ENCODE assay signal across 16 cellular contexts in the genomic region with DNA sequence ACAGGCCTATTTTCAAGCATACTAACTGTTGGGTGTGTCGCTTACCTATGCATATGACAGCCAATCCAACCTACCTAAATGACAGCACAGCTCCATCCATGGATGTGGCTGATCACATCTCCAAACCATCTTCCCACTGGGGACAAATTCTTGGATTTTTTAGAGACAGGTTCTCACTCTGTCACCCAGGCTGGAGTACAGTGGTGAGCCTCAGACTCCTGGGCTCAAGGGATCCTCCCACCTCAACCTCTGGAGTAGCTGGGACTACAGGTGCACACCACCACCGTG. TPM values are rescaled to one million over a fixed set of nuclear protein-coding genes. Genes with fewer than 3 reads are reported as not detected.
DNase-seq lines count a peak whose midpoint lies in the region; ATAC-seq and TF ChIP-seq lines count a peak whose summit lies in the region.
"Had no signal": no experiment of that assay in that cellular context is flagged by ENCODE, and none has a peak within 500 bp of the region (broad histone marks: within the 10 kb centered on the region; RNA-seq: fewer than 3 reads in every experiment).

No MANE protein-coding gene starts in this region.

- H3K27me3 ChIP-seq in RWPE2 (ENCODE audit: insufficient read depth, poor library complexity, severe bottlenecking): no peaks in the 10 kb centered on the region
- H3K27me3 ChIP-seq in sigmoid colon: no peaks in the 10 kb centered on the region

- H3K4me3 ChIP-seq in RWPE2 (ENCODE audit: severe bottlenecking) (no peak overlapping the region), sigmoid colon (no peak overlapping the region)
- H3K4me3 ChIP-seq: BLaER1, GM23248, HAP-1 had no signal

- no peak for TF ChIP-seq CTCF in RWPE2 (IDR thresholded peaks at IDR 0.05; ENCODE audit: poor library complexity, severe bottlenecking)
- no peak for TF ChIP-seq CTCF in sigmoid colon (IDR thresholded peaks at IDR 0.05)

- no peak for ATAC-seq in RWPE2 (ENCODE audit: low read depth)
- peak; percentile 20 for ATAC-seq in left colon
- no peak for ATAC-seq in HG03045 (IDR thresholded peaks at IDR 0.05; ENCODE audit: unreplicated experiment)

- no peak for TF ChIP-seq EP300 in sigmoid colon (IDR thresholded peaks at IDR 0.05)

- WGBS in sigmoid colon, 2 donors: 82 to 89% methylated on average over 2 of the region's 2 CpGs

- DNase-seq in RWPE2 (ENCODE audit: low spot score): peak; percentile 6
- no peak for DNase-seq in left colon
- DNase-seq in sigmoid colon: peak; percentile 13
- DNase-seq in activated gamma-delta T cell (lab: John Stamatoyannopoulos, UW): no peak
- no peak for DNase-seq in stimulated activated CD4-positive, alpha-beta T cell treated with anti-CD3 and anti-CD28 coated beads, Interleukin-4, amount 100 ng/mL, for 24 hours
- DNase-seq in superior temporal gyrus (ENCODE audit: extremely low spot score): no peak
- DNase-seq: 8988T; CD4-positive, alpha-beta memory T cell; DMS153; DMS79; GDM1; GM23248 had no signal

- TF ChIP-seq POLR2A in sigmoid colon (IDR thresholded peaks at IDR 0.05): no peak

- H3K9me3 ChIP-seq in RWPE2 (ENCODE audit: severe bottlenecking) (no peaks in the 10 kb centered on the region), sigmoid colon (no peaks in the 10 kb centered on the region)
- H3K9me3 ChIP-seq: BLaER1, HAP-1 had no signal

- intact Hi-C loops in left colon (cut with DNase I, micrococcal nuclease) (no loop called here), sigmoid colon (cut with DNase I) (no loop called here)

- H3K36me3 ChIP-seq in RWPE2 (ENCODE audit: low read depth) (no peaks in the 10 kb centered on the region), sigmoid colon (peaks cover 0 to under 1% (median 0%) of the 10 kb centered on the region in 4 donors)
- H3K36me3 ChIP-seq: BLaER1, HAP-1 had no signal

- no peaks in the 10 kb centered on the region for H3K4me1 ChIP-seq in RWPE2 (ENCODE audit: insufficient read depth, poor library complexity, severe bottlenecking)
- H3K4me1 ChIP-seq in sigmoid colon: peaks cover 0 to 33% (median 29%) of the 10 kb centered on the region in 4 donors

- H3K27ac ChIP-seq in RWPE2 (ENCODE audit: poor library complexity, severe bottlenecking) (no peak overlapping the region), sigmoid colon (no peak overlapping the region)
- H3K27ac ChIP-seq: BLaER1, GM23248, HL-60 had no signal

RNA-seq across cellular contexts. Expression of a gene that starts 18.0 kb away (rescaled TPM):
- total RNA-seq in left colon (1 to 10 TPM; 1.8 to 3.2 TPM), sigmoid colon (10 to 100 TPM in 3 of 4 donors, 1 to 10 TPM in 1; 6.4 to 12.8 (median 10.4) TPM)
- 1 to 10 TPM in 1 of 3 donors, under 1 TPM in 2; under 0.01 to 1.9 (median 0.46) TPM for polyA plus RNA-seq in sigmoid colon

RNA-seq across cellular contexts. Expression of a gene that starts 25.7 kb away (rescaled TPM):
- total RNA-seq in left colon (1 to 10 TPM; 5.5 to 7.2 TPM), sigmoid colon (10 to 100 TPM; 11.4 to 18.8 (median 15.2) TPM)
- polyA plus RNA-seq in sigmoid colon: 1 to 10 TPM; 1.4 to 4.8 (median 2.4) TPM

Comparison
In these comparisons a context has a peak if more than half of its experiments do, and no peak if none do; other contexts are left out.
1. DNase-seq: peak in RWPE2 (single experiment) and sigmoid colon (single experiment); none in left colon (0 of 2), activated gamma-delta T cell (single experiment), stimulated activated CD4-positive, alpha-beta T cell treated with anti-CD3 and anti-CD28 coated beads, Interleukin-4, amount 100 ng/mL, for 24 hours (single experiment) and superior temporal gyrus (single experiment).